In the genomic region with DNA sequence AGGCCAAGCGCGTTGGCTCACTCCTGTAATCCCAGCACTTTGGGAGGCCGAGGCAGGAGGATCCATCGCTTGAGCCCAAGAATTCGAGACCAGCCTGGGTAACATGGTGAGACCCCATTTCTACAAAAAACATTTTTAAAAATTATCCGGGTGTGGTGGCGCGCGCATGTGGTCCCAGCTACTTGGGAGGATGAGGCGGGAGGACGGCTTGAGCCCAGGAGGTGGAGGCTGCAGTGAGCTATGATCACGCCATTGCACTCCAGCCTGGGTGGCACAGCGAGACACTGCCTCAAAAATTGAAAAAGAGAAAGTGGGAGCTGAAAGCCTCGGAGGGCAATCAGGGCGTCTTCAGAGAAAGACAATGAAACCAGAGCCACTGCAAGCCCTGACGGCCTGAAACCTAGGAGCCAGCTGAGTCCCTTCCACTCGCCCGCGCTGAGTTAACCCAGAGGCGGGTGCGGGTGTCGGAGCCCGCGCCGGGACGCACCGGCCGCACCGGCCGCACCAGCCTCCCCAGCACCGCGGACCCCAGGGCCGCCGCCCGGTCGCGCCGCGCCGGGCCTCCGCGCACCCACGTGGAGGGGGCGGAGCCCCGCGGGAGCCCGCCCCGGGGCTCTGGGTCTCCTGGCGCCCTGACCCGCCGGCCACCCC, we compare ENCODE assay signal across 8 cellular contexts. TPM values are rescaled to one million over a fixed set of nuclear protein-coding genes. Genes with fewer than 3 reads are reported as not detected.
DNase-seq lines count a peak whose midpoint lies in the region; ATAC-seq and TF ChIP-seq lines count a peak whose summit lies in the region.

No MANE protein-coding gene starts in this region.

- H3K4me1 ChIP-seq in neutrophil (ENCODE audit: control insufficient read depth in 1 of 2, insufficient read depth in 1 of 2, low read depth in 1 of 2, low read length in 1 of 2) = peaks cover 14 to 16% of the 10 kb centered on the region in 2 experiments

- peak overlapping the region; percentile 98 for H3K4me3 ChIP-seq in epithelial cell of proximal tubule (ENCODE audit: low read depth, low read length)
- peak overlapping the region; percentile 95 to 98 for H3K4me3 ChIP-seq in neutrophil (ENCODE audit: low read depth in 1 of 2, low read length in 1 of 2)

- TF ChIP-seq CTCF in epithelial cell of proximal tubule (conservative IDR thresholded peaks at IDR 0.05; ENCODE audit: low read depth, low read length) = no peak
- no peak for TF ChIP-seq CTCF in neutrophil (IDR thresholded peaks at IDR 0.05)

- DNase-seq in NCI-H1092 treated with DMSO at 0.1 percent for 48 hours (lab: John Stamatoyannopoulos, UW) (peak; percentile 48), NCI-H1092 (lab: John Stamatoyannopoulos, UW) (no peak), RKO (ENCODE audit: low spot score) (peak; percentile 26), epithelial cell of proximal tubule (ENCODE audit: low read depth) (no peak), NCI-H69 (lab: John Stamatoyannopoulos, UW) (no peak), 8988T (no peak)

- no peaks in the 10 kb centered on the region for H3K9me3 ChIP-seq in neutrophil

- H3K27me3 ChIP-seq in neutrophil = no peaks in the 10 kb centered on the region

- H3K36me3 ChIP-seq in neutrophil = no peaks in the 10 kb centered on the region

- peak; percentile 61 for ATAC-seq in HG02642 (IDR thresholded peaks at IDR 0.05; ENCODE audit: poor library complexity, unreplicated experiment)

- H3K27ac ChIP-seq in neutrophil = peak overlapping the region; percentile 66

RNA-seq across cellular contexts. Expression of gene ZFAND2A, which starts 22.4 kb away (rescaled TPM):
- total RNA-seq in epithelial cell of proximal tubule = 17.2 and 32.8 TPM in 2 replicates

RNA-seq across cellular contexts. Expression of gene GPER1, which starts 49.7 kb away (rescaled TPM):
- total RNA-seq in epithelial cell of proximal tubule = 0.72 and 0.81 TPM in 2 replicates

Comparison
In these comparisons a context has a peak if more than half of its experiments do, and no peak if none do; other contexts are left out.
1. DNase-seq: peak in NCI-H1092 treated with DMSO at 0.1 percent for 48 hours (single experiment) and RKO (single experiment); none in NCI-H1092 (single experiment), epithelial cell of proximal tubule (single experiment), NCI-H69 (single experiment) and 8988T (single experiment).